In the genomic region with DNA sequence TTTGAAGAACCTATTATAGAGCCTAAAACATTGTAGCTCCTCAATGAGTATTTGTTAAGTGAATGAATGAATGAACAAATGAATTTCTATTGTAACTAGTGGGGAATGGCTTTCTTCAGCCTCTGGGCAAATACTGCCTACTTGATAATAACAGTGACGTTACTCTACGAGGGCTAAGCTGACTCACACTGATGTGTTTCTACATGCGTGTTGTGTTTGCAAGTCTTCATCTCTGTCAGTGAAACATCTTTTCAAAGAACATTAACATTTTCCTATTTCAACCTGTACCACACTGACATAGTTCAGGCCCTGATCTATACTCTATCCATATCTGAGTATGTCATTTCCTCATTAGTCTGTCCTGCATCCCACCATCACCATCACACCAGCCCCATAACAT, we compare ENCODE assay signal across 24 cellular contexts.
"Had no signal": no experiment of that assay in that cellular context is flagged by ENCODE, and none has a peak within 500 bp of the region (broad histone marks: within the 10 kb centered on the region; RNA-seq: fewer than 3 reads in every experiment).

No MANE protein-coding gene starts in this region.

- H3K36me3 Mint-ChIP-seq: activated naive CD8-positive, alpha-beta T cell treated with anti-CD3 and anti-CD28 coated beads for 36 hours; mesothelial cell of epicardium; neural progenitor cell; stimulated activated memory B cell treated with anti-CD40 and anti-IgM and Interleukin-4, amounts not matched to agents 10 μg/mL and 1 μg/mL and 100 μg/mL, for 72 hours had no signal

- H3K9me3 ChIP-seq: left ventricle myocardium inferior, thoracic aorta, upper lobe of left lung had no signal

- H3K4me1 ChIP-seq: left ventricle myocardium inferior, neural progenitor cell had no signal

- H3K4me3 Mint-ChIP-seq: activated CD4-positive, alpha-beta T cell treated with anti-CD3 and anti-CD28 coated beads, Interleukin-2, amount 10 ng/mL, durations not matched to agents 7 days and 5 days; activated naive CD8-positive, alpha-beta T cell treated with anti-CD3 and anti-CD28 coated beads for 36 hours; activated T-cell treated with anti-CD3 and anti-CD28 coated beads, Interleukin-2, amount 50 U/mL, for 24 hours; activated T-helper 17 cell treated with anti-CD3 and anti-CD28 coated beads, Interleukin-2, amount 50 U/mL, for 72 hours; endodermal cell; mesothelial cell of epicardium; naive thymus-derived CD8-positive, alpha-beta T cell; neural progenitor cell; stimulated activated memory B cell treated with anti-CD40 and anti-IgM and Interleukin-4, amounts not matched to agents 10 μg/mL and 1 μg/mL and 100 μg/mL, for 72 hours had no signal

- FAIRE-seq: small intestine had no signal

- H3K27me3 Mint-ChIP-seq: activated CD4-positive, alpha-beta T cell treated with anti-CD3 and anti-CD28 coated beads, Interleukin-2, amount 10 ng/mL, durations not matched to agents 7 days and 5 days; activated naive CD8-positive, alpha-beta T cell treated with anti-CD3 and anti-CD28 coated beads for 36 hours; activated T-cell treated with anti-CD3 and anti-CD28 coated beads, Interleukin-2, amount 50 U/mL, for 24 hours; activated T-helper 17 cell treated with anti-CD3 and anti-CD28 coated beads, Interleukin-2, amount 50 U/mL, for 72 hours; stimulated activated memory B cell treated with anti-CD40 and anti-IgM and Interleukin-4, amounts not matched to agents 10 μg/mL and 1 μg/mL and 100 μg/mL, for 72 hours had no signal

- H3K27me3 ChIP-seq: cardiac muscle cell, neural progenitor cell, upper lobe of left lung had no signal

- ATAC-seq: activated T-helper 17 cell treated with anti-CD3 and anti-CD28 coated beads, Interleukin-2, amount 50 U/mL, for 72 hours; naive thymus-derived CD8-positive, alpha-beta T cell; sciatic nerve; stimulated activated memory B cell treated with anti-CD40 and anti-IgM and Interleukin-4, amounts not matched to agents 10 μg/mL and 1 μg/mL and 100 μg/mL, for 72 hours had no signal

- DNase-seq: activated CD8-positive, alpha-beta memory T cell treated with anti-CD3 and anti-CD28 coated beads for 24 hours; activated CD8-positive, alpha-beta memory T cell treated with anti-CD3 and anti-CD28 coated beads, Interleukin-2, amount 50 U/mL, for 4 hours; activated naive CD4-positive, alpha-beta T cell; activated naive CD8-positive, alpha-beta T cell treated with anti-CD3 and anti-CD28 coated beads for 36 hours; activated T-cell treated with anti-CD3 and anti-CD28 coated beads, Interleukin-2, amount 50 U/mL, for 24 hours; amniotic stem cell; cortex of kidney; endodermal cell; erythroblast; foreskin melanocyte; kidney glomerular epithelial cell; left ventricle myocardium inferior; naive thymus-derived CD8-positive, alpha-beta T cell; small intestine; stimulated activated CD4-positive, alpha-beta T cell treated with anti-CD3 and anti-CD28 coated beads, Interleukin-15, amount 100 ng/mL, for 24 hours; upper lobe of left lung had no signal

- H3K9me3 Mint-ChIP-seq: activated T-helper 17 cell treated with anti-CD3 and anti-CD28 coated beads, Interleukin-2, amount 50 U/mL, for 72 hours; stimulated activated memory B cell treated with anti-CD40 and anti-IgM and Interleukin-4, amounts not matched to agents 10 μg/mL and 1 μg/mL and 100 μg/mL, for 72 hours had no signal

- H3K27ac ChIP-seq: cardiac muscle cell, left ventricle myocardium inferior, neural progenitor cell, thoracic aorta, upper lobe of left lung had no signal

- H3K4me1 Mint-ChIP-seq: stimulated activated memory B cell treated with anti-CD40 and anti-IgM and Interleukin-4, amounts not matched to agents 10 μg/mL and 1 μg/mL and 100 μg/mL, for 72 hours had no signal

- H3K27ac Mint-ChIP-seq: activated naive CD8-positive, alpha-beta T cell treated with anti-CD3 and anti-CD28 coated beads for 36 hours; activated T-cell treated with anti-CD3 and anti-CD28 coated beads, Interleukin-2, amount 50 U/mL, for 24 hours; activated T-helper 17 cell treated with anti-CD3 and anti-CD28 coated beads, Interleukin-2, amount 50 U/mL, for 72 hours; endodermal cell; mesothelial cell of epicardium; naive thymus-derived CD8-positive, alpha-beta T cell; neural progenitor cell; stimulated activated memory B cell treated with anti-CD40 and anti-IgM and Interleukin-4, amounts not matched to agents 10 μg/mL and 1 μg/mL and 100 μg/mL, for 72 hours had no signal
